In genomic region chrX:40550069-40550468, GRCh38 we compare ENCODE assay signal across 14 cellular contexts.
A peak's percentile ranks its signal among the peaks of the same experiment; 100 is the strongest.
DNase-seq lines count a peak whose midpoint lies in the region; ATAC-seq and TF ChIP-seq lines count a peak whose summit lies in the region.
"Had no signal": no experiment of that assay in that cellular context is flagged by ENCODE, and none has a peak within 500 bp of the region (broad histone marks: within the 10 kb centered on the region; RNA-seq: fewer than 3 reads in every experiment).

No MANE protein-coding gene starts in this region.

- no peak for TF ChIP-seq CTCF in parathyroid adenoma (IDR thresholded peaks at IDR 0.05)

- H3K27me3 Mint-ChIP-seq in stimulated activated memory B cell treated with anti-CD40 and anti-IgM and Interleukin-4, amounts not matched to agents 10 μg/mL and 1 μg/mL and 100 μg/mL, for 72 hours: no peaks in the 10 kb centered on the region
- H3K27me3 Mint-ChIP-seq: CD4-positive, alpha-beta T cell had no signal

- peaks cover 8% of the 10 kb centered on the region for H3K4me1 ChIP-seq in parathyroid adenoma
- H3K4me1 ChIP-seq: esophagus muscularis mucosa had no signal

- H3K9me3 ChIP-seq in parathyroid adenoma (ENCODE audit: control insufficient read depth, low read length): no peaks in the 10 kb centered on the region
- H3K9me3 ChIP-seq: esophagus muscularis mucosa, thoracic aorta had no signal

- H3K27me3 ChIP-seq in parathyroid adenoma (ENCODE audit: control insufficient read depth, insufficient read depth, low read length): no peaks in the 10 kb centered on the region

- H3K4me3 ChIP-seq in parathyroid adenoma (ENCODE audit: low read depth, low read length): no peak overlapping the region
- H3K4me3 ChIP-seq: esophagus muscularis mucosa, thoracic aorta had no signal

- peak overlapping the region; percentile 71 for H3K27ac ChIP-seq in parathyroid adenoma
- H3K27ac ChIP-seq: esophagus muscularis mucosa, thoracic aorta had no signal

- H3K9me3 Mint-ChIP-seq in stimulated activated memory B cell treated with anti-CD40 and anti-IgM and Interleukin-4, amounts not matched to agents 10 μg/mL and 1 μg/mL and 100 μg/mL, for 72 hours: no peaks in the 10 kb centered on the region
- H3K9me3 Mint-ChIP-seq: CD4-positive, alpha-beta T cell; WTC11 had no signal

- H3K79me2 ChIP-seq in parathyroid adenoma: no peaks in the 10 kb centered on the region

- POLR2A ChIA-PET in HEK293T (lab: Yijun Ruan, JAX): no interaction called here

- no peaks in the 10 kb centered on the region for H3K4me1 Mint-ChIP-seq in stimulated activated memory B cell treated with anti-CD40 and anti-IgM and Interleukin-4, amounts not matched to agents 10 μg/mL and 1 μg/mL and 100 μg/mL, for 72 hours
- H3K4me1 Mint-ChIP-seq: WTC11 had no signal

- no peak for ATAC-seq in stimulated activated memory B cell treated with anti-CD40 and anti-IgM and Interleukin-4, amounts not matched to agents 10 μg/mL and 1 μg/mL and 100 μg/mL, for 72 hours
- no peak for ATAC-seq in GM19023 (IDR thresholded peaks at IDR 0.05; ENCODE audit: unreplicated experiment)
- ATAC-seq: WTC11 had no signal

- H3K4me3 Mint-ChIP-seq in stimulated activated memory B cell treated with anti-CD40 and anti-IgM and Interleukin-4, amounts not matched to agents 10 μg/mL and 1 μg/mL and 100 μg/mL, for 72 hours: no peak overlapping the region
- H3K4me3 Mint-ChIP-seq: CD4-positive, alpha-beta T cell; WTC11 had no signal

- no peaks in the 10 kb centered on the region for H3K36me3 ChIP-seq in parathyroid adenoma (ENCODE audit: control insufficient read depth, insufficient read depth, low read length)
- H3K36me3 ChIP-seq: esophagus muscularis mucosa, thoracic aorta had no signal

- CTCF ChIA-PET in HEK293T (lab: Yijun Ruan, JAX): interaction anchor here (0.7 kb wide), 1 partner anchor 14 kb away, joined by 3 read pairs; no protein-coding TSS in a partner anchor

- no peak overlapping the region for H3K27ac Mint-ChIP-seq in stimulated activated memory B cell treated with anti-CD40 and anti-IgM and Interleukin-4, amounts not matched to agents 10 μg/mL and 1 μg/mL and 100 μg/mL, for 72 hours
- H3K27ac Mint-ChIP-seq: CD4-positive, alpha-beta T cell; WTC11 had no signal

- DNase-seq in NCI-H1092 (lab: John Stamatoyannopoulos, UW) (peak; percentile 89), NCI-H2171 (lab: John Stamatoyannopoulos, UW) (peak; percentile 57), SHP77 (lab: John Stamatoyannopoulos, UW) (peak; percentile 70 to 83), HEK293T (ENCODE audit: extremely low spot score) (no peak)
- DNase-seq: activated CD8-positive, alpha-beta memory T cell treated with anti-CD3 and anti-CD28 coated beads, Interleukin-2, amount 50 U/mL, for 48 hours; CD4-positive, alpha-beta T cell; cortex of kidney; mammary epithelial cell had no signal

- no peak overlapping the region for H3K4me2 ChIP-seq in parathyroid adenoma (ENCODE audit: low read length)

- H3K36me3 Mint-ChIP-seq in stimulated activated memory B cell treated with anti-CD40 and anti-IgM and Interleukin-4, amounts not matched to agents 10 μg/mL and 1 μg/mL and 100 μg/mL, for 72 hours: no peaks in the 10 kb centered on the region
- H3K36me3 Mint-ChIP-seq: WTC11 had no signal

- no peak overlapping the region for H3K9ac ChIP-seq in parathyroid adenoma

- peak overlapping the region; percentile 28 for H2AFZ ChIP-seq in parathyroid adenoma

TF ChIP-seq in HEK293T, 16 proteins besides CTCF, POLR2A, EP300 and RAD21:
- TF ChIP-seq LEF1 (IDR thresholded peaks at IDR 0.05; ENCODE audit: borderline replicate concordance) (no peak), FOXM1 (IDR thresholded peaks at IDR 0.05; ENCODE audit: borderline replicate concordance) (no peak), ARNT (IDR thresholded peaks at IDR 0.05) (no peak), PKNOX1 (IDR thresholded peaks at IDR 0.05) (no peak), L3MBTL2 (conservative IDR thresholded peaks at IDR 0.05) (no peak), FOXA1 (IDR thresholded peaks at IDR 0.05) (no peak), SP1 (IDR thresholded peaks at IDR 0.05) (no peak), FOXK2 (IDR thresholded peaks at IDR 0.05) (no peak), SUZ12 (IDR thresholded peaks at IDR 0.05) (no peak), HDGF (IDR thresholded peaks at IDR 0.05; ENCODE audit: borderline replicate concordance) (no peak), BHLHE40 (IDR thresholded peaks at IDR 0.05; ENCODE audit: borderline replicate concordance) (no peak), CTBP1 (IDR thresholded peaks at IDR 0.05; ENCODE audit: borderline replicate concordance) (no peak), ELF4 (IDR thresholded peaks at IDR 0.05) (no peak), NFRKB (IDR thresholded peaks at IDR 0.05) (no peak), TARDBP (IDR thresholded peaks at IDR 0.05) (no peak), ZNF384 (IDR thresholded peaks at IDR 0.05) (no peak)
